In the genomic region with DNA sequence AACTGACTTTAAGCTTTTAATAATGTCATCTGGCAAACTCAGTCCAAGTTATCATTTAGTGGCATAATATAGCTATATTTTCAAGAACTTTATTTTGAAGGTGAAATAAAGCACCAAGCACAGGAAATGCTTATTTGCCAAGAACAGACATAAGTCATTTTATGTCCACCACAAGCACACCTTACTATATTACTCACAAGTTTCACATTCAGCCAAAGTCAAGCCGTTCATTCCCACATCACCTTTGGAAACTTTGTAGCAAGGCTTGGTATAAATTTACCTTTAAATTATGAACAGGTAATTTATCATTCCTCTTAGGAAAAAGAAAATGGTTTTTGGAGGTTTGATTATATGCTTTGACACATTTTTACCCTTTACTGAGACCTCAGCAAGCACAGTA, we compare ENCODE assay signal across 16 cellular contexts.
DNase-seq lines count a peak whose midpoint lies in the region; ATAC-seq lines count a peak whose summit lies in the region.
"Had no signal": no experiment of that assay in that cellular context is flagged by ENCODE, and none has a peak within 500 bp of the region (broad histone marks: within the 10 kb centered on the region; RNA-seq: fewer than 3 reads in every experiment).

No MANE protein-coding gene starts in this region.

- peak; percentile 61 for ATAC-seq in GM19023 (IDR thresholded peaks at IDR 0.05; ENCODE audit: unreplicated experiment)
- ATAC-seq in HG02571 (IDR thresholded peaks at IDR 0.05; ENCODE audit: unreplicated experiment) = peak; percentile 61
- peak; percentile 54 for ATAC-seq in HG03108 (IDR thresholded peaks at IDR 0.05; ENCODE audit: unreplicated experiment)
- ATAC-seq in activated CD4-positive, alpha-beta T cell treated with anti-CD3 and anti-CD28 coated beads for 36 hours = no peak
- ATAC-seq in GM21576 (IDR thresholded peaks at IDR 0.05; ENCODE audit: unreplicated experiment) = no peak
- ATAC-seq: left lung had no signal

- intact Hi-C loops in activated CD4-positive, alpha-beta T cell treated with anti-CD3 and anti-CD28 coated beads for 36 hours (cut with DNase I, micrococcal nuclease) = no loop called here

- POLR2A ChIA-PET in activated CD4-positive, alpha-beta T cell treated with anti-CD3 and anti-CD28 coated beads for 36 hours (lab: Charles Lee) = no interaction called here

- H3K27me3 Mint-ChIP-seq in activated CD4-positive, alpha-beta T cell treated with anti-CD3 and anti-CD28 coated beads for 36 hours = no peaks in the 10 kb centered on the region
- H3K27me3 Mint-ChIP-seq: central memory CD8-positive, alpha-beta T cell; stimulated activated naive CD8-positive, alpha-beta T cell treated with anti-CD3 and anti-CD28 coated beads, Interleukin-15, Interleukin-2, amounts not matched to agents 100 ng/mL and 50 ng/mL, for 24 hours had no signal

- no peak overlapping the region for H3K4me3 Mint-ChIP-seq in activated CD4-positive, alpha-beta T cell treated with anti-CD3 and anti-CD28 coated beads for 36 hours
- H3K4me3 Mint-ChIP-seq: central memory CD8-positive, alpha-beta T cell; stimulated activated naive CD8-positive, alpha-beta T cell treated with anti-CD3 and anti-CD28 coated beads, Interleukin-15, Interleukin-2, amounts not matched to agents 100 ng/mL and 50 ng/mL, for 24 hours had no signal

- no peak overlapping the region for H3K27ac Mint-ChIP-seq in activated CD4-positive, alpha-beta T cell treated with anti-CD3 and anti-CD28 coated beads for 36 hours
- H3K27ac Mint-ChIP-seq: stimulated activated naive CD8-positive, alpha-beta T cell treated with anti-CD3 and anti-CD28 coated beads, Interleukin-15, Interleukin-2, amounts not matched to agents 100 ng/mL and 50 ng/mL, for 24 hours had no signal

- no peaks in the 10 kb centered on the region for H3K4me1 Mint-ChIP-seq in activated CD4-positive, alpha-beta T cell treated with anti-CD3 and anti-CD28 coated beads for 36 hours
- H3K4me1 Mint-ChIP-seq: central memory CD8-positive, alpha-beta T cell had no signal

- H3K9me3 Mint-ChIP-seq in activated CD4-positive, alpha-beta T cell treated with anti-CD3 and anti-CD28 coated beads for 36 hours (ENCODE audit: low read depth) = no peaks in the 10 kb centered on the region
- H3K9me3 Mint-ChIP-seq: central memory CD8-positive, alpha-beta T cell had no signal

- DNase-seq in kidney tubule cell (ENCODE audit: low spot score) (peak; percentile 31), DMS79 (lab: John Stamatoyannopoulos, UW) (no peak), NCI-H1105 (lab: John Stamatoyannopoulos, UW) (no peak)
- no peak for DNase-seq in activated CD4-positive, alpha-beta T cell treated with anti-CD3 and anti-CD28 coated beads for 36 hours
- DNase-seq: HCEC 1CT, left lung, NCI-H1694 treated with DMSO at 0.1 percent for 48 hours, NCI-H510A treated with DMSO at 0.1 percent for 48 hours, spleen, uterus had no signal

- no peaks in the 10 kb centered on the region for H3K36me3 Mint-ChIP-seq in activated CD4-positive, alpha-beta T cell treated with anti-CD3 and anti-CD28 coated beads for 36 hours (ENCODE audit: low read depth)

- CTCF ChIA-PET in activated CD4-positive, alpha-beta T cell treated with anti-CD3 and anti-CD28 coated beads for 36 hours (lab: Charles Lee) = no interaction called here

Comparison
In these comparisons a context has a peak if more than half of its experiments do, and no peak if none do; other contexts are left out.
1. ATAC-seq: peak in GM19023 (single experiment), HG02571 (single experiment) and HG03108 (single experiment); none in activated CD4-positive, alpha-beta T cell treated with anti-CD3 and anti-CD28 coated beads for 36 hours (single experiment) and GM21576 (single experiment).